ENCODE assay signal across 17 cellular contexts in the genomic region with DNA sequence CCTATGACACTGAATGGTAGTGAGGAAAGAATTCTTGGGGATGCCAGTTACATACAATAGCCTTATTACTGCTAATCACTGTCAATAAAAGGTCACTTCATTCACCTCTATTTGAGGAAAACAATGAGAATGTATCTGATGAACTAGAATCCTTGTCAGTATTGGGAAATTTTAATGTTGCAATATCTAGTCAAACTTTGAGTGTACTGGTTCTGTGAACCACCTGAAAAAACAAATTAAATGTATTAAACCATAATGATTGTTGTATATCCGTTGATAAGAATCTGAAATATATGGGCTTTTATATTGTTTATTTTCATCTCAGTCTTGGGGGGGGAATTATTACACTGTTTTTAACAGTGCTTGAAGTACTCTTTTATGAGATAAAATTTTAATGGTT. TPM values are rescaled to one million over a fixed set of nuclear protein-coding genes. Genes with fewer than 3 reads are reported as not detected.
DNase-seq lines count a peak whose midpoint lies in the region; ATAC-seq and TF ChIP-seq lines count a peak whose summit lies in the region.
"Had no signal": no experiment of that assay in that cellular context is flagged by ENCODE, and none has a peak within 500 bp of the region (broad histone marks: within the 10 kb centered on the region; RNA-seq: fewer than 3 reads in every experiment).

No MANE protein-coding gene starts in this region.

- no peak for DNase-seq in CD4-positive, alpha-beta T cell
- DNase-seq in PC-3 = no peak
- DNase-seq in hepatocyte (ENCODE audit: low spot score) = no peak
- DNase-seq in SIG-M5 (lab: John Stamatoyannopoulos, UW) = no peak
- DNase-seq: CD4-positive, CD25-positive, alpha-beta regulatory T cell; CD8-positive, alpha-beta memory T cell; DMS53; DND-41; GOT3; HFFc6 had no signal

- BruUV-seq in PC-3 (replicated peaks; lab: Mats Ljungman, UMichigan) = no TSS peak

- no peaks in the 10 kb centered on the region for H3K27me3 Mint-ChIP-seq in CD4-positive, alpha-beta T cell
- H3K27me3 Mint-ChIP-seq: B cell; CD4-positive, CD25-positive, alpha-beta regulatory T cell; CD8-positive, alpha-beta memory T cell had no signal

- no peaks in the 10 kb centered on the region for H3F3A ChIP-seq in PC-3 (ENCODE audit: low read length, unreplicated experiment)

- H3K4me3 Mint-ChIP-seq in CD4-positive, alpha-beta T cell = no peak overlapping the region
- H3K4me3 Mint-ChIP-seq: B cell; CD4-positive, CD25-positive, alpha-beta regulatory T cell; CD8-positive, alpha-beta memory T cell; HFFc6 had no signal

- no peaks in the 10 kb centered on the region for H3K9me3 Mint-ChIP-seq in CD4-positive, alpha-beta T cell
- H3K9me3 Mint-ChIP-seq: CD4-positive, CD25-positive, alpha-beta regulatory T cell; CD8-positive, alpha-beta memory T cell; HFFc6 had no signal

- no peak overlapping the region for H3K4me2 ChIP-seq in PC-3 (ENCODE audit: low read length)
- no peak overlapping the region for H3K4me2 ChIP-seq in hepatocyte
- H3K4me2 ChIP-seq: BLaER1 had no signal

- TF ChIP-seq CTCF in 22Rv1 (IDR thresholded peaks at IDR 0.05) (no peak), PC-3 (conservative IDR thresholded peaks at IDR 0.05; ENCODE audit: low read depth, low read length) (no peak), hepatocyte (IDR thresholded peaks at IDR 0.05; ENCODE audit: poor library complexity) (no peak)
- TF ChIP-seq CTCF in CD4-positive, alpha-beta T cell (IDR thresholded peaks at IDR 0.05) = no peak

- H3K36me3 Mint-ChIP-seq in CD4-positive, alpha-beta T cell (ENCODE audit: low read depth) = peaks cover 79% of the 10 kb centered on the region

- CTCF ChIA-PET in CD4-positive, alpha-beta T cell (lab: Charles Lee) = no interaction called here
- CTCF ChIA-PET in PC-3 (lab: Charles Lee) = no interaction called here

- H4K20me1 ChIP-seq in PC-3 (ENCODE audit: low read length) (no peaks in the 10 kb centered on the region), hepatocyte (ENCODE audit: insufficient read depth, poor library complexity, severe bottlenecking) (no peaks in the 10 kb centered on the region)

- H3K4me3 ChIP-seq in PC-3 (ENCODE audit: low read length) (no peak overlapping the region), hepatocyte (no peak overlapping the region)
- H3K4me3 ChIP-seq: BLaER1, HAP-1 had no signal

- no peaks in the 10 kb centered on the region for H3K4me1 Mint-ChIP-seq in CD4-positive, alpha-beta T cell (ENCODE audit: low read depth)
- H3K4me1 Mint-ChIP-seq: B cell; CD8-positive, alpha-beta memory T cell had no signal

- no peaks in the 10 kb centered on the region for H3K27me3 ChIP-seq in CD4-positive, alpha-beta T cell (ENCODE audit: control insufficient read depth, insufficient read depth, low read length)
- H3K27me3 ChIP-seq in PC-3 (ENCODE audit: low read length) (no peaks in the 10 kb centered on the region), hepatocyte (no peaks in the 10 kb centered on the region)
- H3K27me3 ChIP-seq: BLaER1 had no signal

- no peaks in the 10 kb centered on the region for H3K9me3 ChIP-seq in CD4-positive, alpha-beta T cell (ENCODE audit: control insufficient read depth, low read length)
- H3K9me3 ChIP-seq in PC-3 (ENCODE audit: low read length) = no peaks in the 10 kb centered on the region
- H3K9me3 ChIP-seq in hepatocyte (ENCODE audit: low read depth) = no peaks in the 10 kb centered on the region
- H3K9me3 ChIP-seq: BLaER1, HAP-1 had no signal

- H3K9me2 ChIP-seq in PC-3 (replicated peaks; ENCODE audit: low read length) (no peaks in the 10 kb centered on the region), hepatocyte (replicated peaks; ENCODE audit: insufficient read depth) (no peaks in the 10 kb centered on the region)

- no peak overlapping the region for H2AFZ ChIP-seq in PC-3 (ENCODE audit: low read length)
- H2AFZ ChIP-seq in hepatocyte = no peak overlapping the region

- POLR2A ChIA-PET in CD4-positive, alpha-beta T cell (lab: Charles Lee) = no interaction called here
- POLR2A ChIA-PET in PC-3 (lab: Charles Lee; ENCODE audit: unreplicated experiment) = no interaction called here

- H3K27ac Mint-ChIP-seq in CD4-positive, alpha-beta T cell = peak overlapping the region; percentile 30
- H3K27ac Mint-ChIP-seq: B cell, HFFc6 had no signal

- intact Hi-C loops in CD4-positive, alpha-beta T cell (cut with DNase I, micrococcal nuclease) = loop anchor here in 1 of 2 experiments (10.0 kb wide), 1 partner anchor 168 kb away; no protein-coding TSS in a partner anchor
- intact Hi-C loops in PC-3 (cut with micrococcal nuclease) = no loop called here

- H3K36me3 ChIP-seq in PC-3 (ENCODE audit: low read depth, low read length) = peaks cover 33% of the 10 kb centered on the region
- no peaks in the 10 kb centered on the region for H3K36me3 ChIP-seq in hepatocyte (replicated peaks; ENCODE audit: insufficient read depth, low read depth)

- H3K27ac ChIP-seq in 22Rv1 (0 out of 2 replicates have a peak overlapping the region, but pooled peaks have one; percentile 9), PC-3 (ENCODE audit: low read length) (peak overlapping the region; percentile 63), hepatocyte (peak overlapping the region; percentile 66)
- H3K27ac ChIP-seq in CD4-positive, alpha-beta T cell (ENCODE audit: low read depth, low read length) = no peak overlapping the region
- H3K27ac ChIP-seq: BLaER1, C4-2B had no signal

- H3K9ac ChIP-seq in PC-3 (ENCODE audit: low read length) = no peak overlapping the region
- H3K9ac ChIP-seq: BLaER1 had no signal

- 94% methylated on average over 1 of the region's 1 CpG for WGBS in hepatocyte (ENCODE audit: low lambda C conversion rate, missing lambda C conversion rate)

- H3K4me1 ChIP-seq in PC-3 (ENCODE audit: insufficient read depth, low read length) = peaks cover 15% of the 10 kb centered on the region
- no peaks in the 10 kb centered on the region for H3K4me1 ChIP-seq in hepatocyte (ENCODE audit: insufficient read depth)
- H3K4me1 ChIP-seq: BLaER1, HAP-1 had no signal

- peaks cover 6% of the 10 kb centered on the region; the same call in 1 of the 2 replicates for H3K79me2 ChIP-seq in PC-3 (ENCODE audit: low read length)
- H3K79me2 ChIP-seq in hepatocyte = peaks cover 2% of the 10 kb centered on the region

- ATAC-seq in CD4-positive, alpha-beta T cell (ENCODE audit: poor library complexity) = no peak
- no peak for ATAC-seq in PC-3
- ATAC-seq in GM18519 (IDR thresholded peaks at IDR 0.05; ENCODE audit: low FRiP score, unreplicated experiment) = no peak
- no peak for ATAC-seq in GM18520 (IDR thresholded peaks at IDR 0.05; ENCODE audit: unreplicated experiment)

RNA-seq across cellular contexts. Expression of a gene that starts 10.6 kb away (rescaled TPM):
- 10 to 100 TPM; 31.5 to 38.1 TPM for total RNA-seq in CD4-positive, alpha-beta T cell
- total RNA-seq in PC-3 (2014; rRNA removed) (24.1 and 28.9 TPM in 2 replicates), hepatocyte (43.9 and 47.6 TPM in 2 replicates)
- 33.1 and 38.6 TPM in 2 replicates for polyA plus RNA-seq in hepatocyte

RNA-seq across cellular contexts. Expression of a gene that starts 11.8 kb away (rescaled TPM):
- total RNA-seq in CD4-positive, alpha-beta T cell = 1 to 10 TPM; 6.4 to 6.9 TPM
- total RNA-seq in PC-3 (2014; rRNA removed) (18.8 and 21.3 TPM in 2 replicates), hepatocyte (18.5 and 25.4 TPM in 2 replicates)
- polyA plus RNA-seq in hepatocyte = 15.9 and 17.5 TPM in 2 replicates
